1 cellular context compared by ENCODE assay signal in genomic region chr5:143243103-143243502, GRCh38.
TF ChIP-seq lines count a peak whose summit lies in the region.

No MANE protein-coding gene starts in this region.

TF ChIP-seq in HCT116, 20 proteins besides CTCF, POLR2A, EP300 and RAD21 (continued from another document):
- TF ChIP-seq MAX (IDR thresholded peaks at IDR 0.05) (no peak), CBX3 (IDR thresholded peaks at IDR 0.05; ENCODE audit: low read depth) (no peak), FOSL1 (IDR thresholded peaks at IDR 0.05; ENCODE audit: low read depth) (no peak), EZH2 (IDR thresholded peaks at IDR 0.05) (no peak), YY1 (IDR thresholded peaks at IDR 0.05; ENCODE audit: extremely low read depth, insufficient replicate concordance, low read depth, low read length) (no peak), POLR2AphosphoS5 (IDR thresholded peaks at IDR 0.05; ENCODE audit: low read depth, low read length) (no peak), ELF1 (IDR thresholded peaks at IDR 0.05; ENCODE audit: borderline replicate concordance, low read depth) (no peak), REST (IDR thresholded peaks at IDR 0.05; ENCODE audit: low read depth) (no peak), TCF7L2 (IDR thresholded peaks at IDR 0.05; ENCODE audit: borderline replicate concordance, extremely low read depth, insufficient read depth, insufficient read length) (no peak), SRF (IDR thresholded peaks at IDR 0.05; ENCODE audit: low read depth) (no peak), CEBPB (IDR thresholded peaks at IDR 0.05; ENCODE audit: low read depth) (no peak)
